12 cellular contexts compared by ENCODE assay signal in the genomic region with DNA sequence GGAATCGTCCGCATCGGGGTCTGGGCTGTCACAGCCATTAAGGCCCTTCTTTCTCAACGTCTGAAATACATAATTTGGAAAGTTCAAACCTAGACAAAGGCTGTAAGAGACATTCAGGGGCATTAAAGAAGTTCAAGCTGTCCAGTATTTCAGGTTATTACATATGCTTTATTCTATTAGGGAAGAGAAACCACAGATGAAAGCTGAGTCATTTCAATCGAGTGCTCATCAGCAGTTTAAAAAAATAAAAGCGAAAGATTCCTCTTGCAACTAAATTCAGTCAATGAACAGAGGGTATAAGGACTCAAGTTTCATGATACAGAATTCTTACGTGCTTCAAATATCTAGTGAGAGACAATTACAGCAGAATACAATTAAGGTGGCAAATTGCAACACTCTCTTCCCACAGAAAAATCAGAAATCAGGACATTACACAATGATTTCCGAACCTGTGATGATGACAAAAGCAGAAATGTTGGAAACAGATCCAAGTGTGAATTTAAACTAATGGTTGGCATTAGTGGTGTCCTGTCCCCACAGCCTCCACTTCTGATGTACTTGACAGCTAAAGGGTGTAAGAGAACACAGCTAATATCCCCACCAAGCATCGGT.
DNase-seq lines count a peak whose midpoint lies in the region; ATAC-seq and TF ChIP-seq lines count a peak whose summit lies in the region.
"Had no signal": no experiment of that assay in that cellular context is flagged by ENCODE, and none has a peak within 500 bp of the region (broad histone marks: within the 10 kb centered on the region; RNA-seq: fewer than 3 reads in every experiment).

No MANE protein-coding gene starts in this region.

- peaks cover 26% of the 10 kb centered on the region for H3K36me3 ChIP-seq in cardiac muscle cell
- H3K36me3 ChIP-seq: right lobe of liver had no signal

- no peaks in the 10 kb centered on the region for H3K36me3 Mint-ChIP-seq in activated CD8-positive, alpha-beta T cell treated with anti-CD3 and anti-CD28 coated beads for 36 hours (ENCODE audit: low read depth)

- no peaks in the 10 kb centered on the region for H3K27me3 ChIP-seq in cardiac muscle cell
- H3K27me3 ChIP-seq: right lobe of liver had no signal

- peaks cover 8% of the 10 kb centered on the region for H3K27me3 Mint-ChIP-seq in activated CD8-positive, alpha-beta T cell treated with anti-CD3 and anti-CD28 coated beads for 36 hours

- H3K4me1 Mint-ChIP-seq in activated CD8-positive, alpha-beta T cell treated with anti-CD3 and anti-CD28 coated beads for 36 hours (ENCODE audit: low read depth), result peaks cover 10% of the 10 kb centered on the region

- CTCF ChIA-PET in activated CD8-positive, alpha-beta T cell treated with anti-CD3 and anti-CD28 coated beads for 36 hours (lab: Charles Lee), result no interaction called here

- DNase-seq in cardiac muscle cell (ENCODE audit: low read depth in 1 of 2, low spot score in 1 of 2) (peak in 1 of 2 donors; percentile 19), Right ventricle myocardium inferior (ENCODE audit: missing footprints) (no peak), M059J (ENCODE audit: low read depth) (peak; percentile 12), fibroblast of the aortic adventitia (ENCODE audit: low read depth) (peak; percentile 29), DMS153 treated with DMSO at 0.1 percent for 48 hours (lab: John Stamatoyannopoulos, UW; ENCODE audit: unreplicated experiment) (no peak), NCI-H774 (lab: John Stamatoyannopoulos, UW) (no peak)
- no peak for DNase-seq in activated CD8-positive, alpha-beta T cell treated with anti-CD3 and anti-CD28 coated beads for 36 hours
- DNase-seq: activated naive CD4-positive, alpha-beta T cell; islet precursor cell; NCI-H748 treated with DMSO at 0.1 percent for 48 hours; right lobe of liver had no signal

- ATAC-seq in Right ventricle myocardium inferior (no peak), GM18498 (IDR thresholded peaks at IDR 0.05; ENCODE audit: unreplicated experiment) (no peak)
- ATAC-seq in activated CD8-positive, alpha-beta T cell treated with anti-CD3 and anti-CD28 coated beads for 36 hours, result no peak

- POLR2A ChIA-PET in activated CD8-positive, alpha-beta T cell treated with anti-CD3 and anti-CD28 coated beads for 36 hours (lab: Charles Lee), result no interaction called here

- H3K9me3 ChIP-seq in cardiac muscle cell (ENCODE audit: low read depth), result no peaks in the 10 kb centered on the region
- H3K9me3 ChIP-seq: right lobe of liver had no signal

- no peaks in the 10 kb centered on the region for H3K4me1 ChIP-seq in cardiac muscle cell (ENCODE audit: low read depth)
- H3K4me1 ChIP-seq: right lobe of liver had no signal

- TF ChIP-seq CTCF in cardiac muscle cell (IDR thresholded peaks at IDR 0.05; ENCODE audit: low read depth, low read length) (no peak), fibroblast of the aortic adventitia (IDR thresholded peaks at IDR 0.05; ENCODE audit: insufficient read depth, low read length) (no peak)
- no peak for TF ChIP-seq CTCF in activated CD8-positive, alpha-beta T cell treated with anti-CD3 and anti-CD28 coated beads for 36 hours (IDR thresholded peaks at IDR 0.05)

- no peak overlapping the region for H3K4me3 ChIP-seq in cardiac muscle cell
- H3K4me3 ChIP-seq in fibroblast of the aortic adventitia (ENCODE audit: low read depth, low read length), result no peak overlapping the region
- H3K4me3 ChIP-seq: right lobe of liver had no signal

- intact Hi-C loops in Right ventricle myocardium inferior (cut with DNase I), result loop anchor here (2.0 kb wide), 1 partner anchor 23 kb away; no protein-coding TSS in a partner anchor
- intact Hi-C loops in activated CD8-positive, alpha-beta T cell treated with anti-CD3 and anti-CD28 coated beads for 36 hours (cut with micrococcal nuclease), result no loop called here

- H3K9me3 Mint-ChIP-seq in activated CD8-positive, alpha-beta T cell treated with anti-CD3 and anti-CD28 coated beads for 36 hours, result no peaks in the 10 kb centered on the region

- peak overlapping the region; percentile 9 for H3K27ac ChIP-seq in cardiac muscle cell
- H3K27ac ChIP-seq: right lobe of liver had no signal

- no peak overlapping the region for H3K27ac Mint-ChIP-seq in activated CD8-positive, alpha-beta T cell treated with anti-CD3 and anti-CD28 coated beads for 36 hours

- H3K4me3 Mint-ChIP-seq in activated CD8-positive, alpha-beta T cell treated with anti-CD3 and anti-CD28 coated beads for 36 hours, result no peak overlapping the region

Comparison
In these comparisons a context has a peak if more than half of its experiments do, and no peak if none do; other contexts are left out.
1. DNase-seq: peak in M059J (single experiment) and fibroblast of the aortic adventitia (single experiment); none in Right ventricle myocardium inferior (single experiment), DMS153 treated with DMSO at 0.1 percent for 48 hours (single experiment), activated CD8-positive, alpha-beta T cell treated with anti-CD3 and anti-CD28 coated beads for 36 hours (single experiment) and NCI-H774 (single experiment).